Comparison of ENCODE assay signal across 18 cellular contexts in the genomic region with DNA sequence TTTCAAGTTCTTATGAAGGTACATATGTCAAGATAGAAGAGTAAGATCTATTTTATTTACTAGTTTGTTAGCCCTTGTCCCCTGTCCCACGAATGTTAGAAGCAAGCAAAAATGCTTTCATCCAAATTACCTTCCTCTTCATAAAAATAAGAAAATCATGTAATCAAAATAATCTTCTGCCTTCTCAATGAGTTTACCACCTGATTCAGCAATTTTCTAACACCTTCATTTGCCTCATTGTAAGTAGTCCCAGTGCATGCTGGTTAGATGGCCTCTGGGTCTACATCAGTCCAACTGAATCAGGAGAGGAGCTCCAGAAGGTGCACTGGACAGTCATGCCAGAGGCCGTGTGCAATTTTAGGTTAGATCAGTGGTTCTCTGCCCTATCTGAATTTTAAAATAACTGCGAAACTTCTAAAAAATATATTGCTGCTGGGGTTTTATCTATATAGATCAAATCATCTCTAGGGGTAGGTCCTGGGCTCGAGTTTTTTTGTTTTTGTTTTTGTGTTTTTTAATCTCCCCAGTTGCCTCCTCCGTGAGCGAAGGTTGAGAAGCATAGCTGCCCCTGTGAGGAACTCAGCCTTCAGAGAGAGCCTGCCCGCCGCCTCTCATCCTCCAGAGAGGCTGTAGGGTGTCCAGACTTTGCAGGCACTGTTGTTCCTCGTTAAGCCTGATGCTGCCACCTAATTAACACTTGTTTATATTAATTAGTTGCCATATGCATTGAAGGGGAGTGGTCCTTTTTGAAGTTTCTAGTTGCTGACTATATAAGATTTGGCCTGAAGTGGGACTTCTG. TPM values are rescaled to one million over a fixed set of nuclear protein-coding genes. Genes with fewer than 3 reads are reported as not detected.
A peak's percentile ranks its signal among the peaks of the same experiment; 100 is the strongest.
DNase-seq lines count a peak whose midpoint lies in the region; ATAC-seq, FAIRE-seq and TF ChIP-seq lines count a peak whose summit lies in the region.
"Had no signal": no experiment of that assay in that cellular context is flagged by ENCODE, and none has a peak within 500 bp of the region (broad histone marks: within the 10 kb centered on the region; RNA-seq: fewer than 3 reads in every experiment).

No MANE protein-coding gene starts in this region.

- no peaks in the 10 kb centered on the region for H4K20me1 ChIP-seq in PC-9 (ENCODE audit: insufficient read depth)

- H3K4me2 ChIP-seq in A549, result peak overlapping the region; percentile 96
- H3K4me2 ChIP-seq in PC-9, result peak overlapping the region; percentile 99

- no peaks in the 10 kb centered on the region for H3K36me3 Mint-ChIP-seq in neural crest cell (ENCODE audit: low read depth)

- H3K9me3 ChIP-seq in A549 (no peaks in the 10 kb centered on the region), PC-9 (ENCODE audit: insufficient read depth, low read depth) (no peaks in the 10 kb centered on the region)

- TF ChIP-seq CTCF in A549 (IDR thresholded peaks at IDR 0.05), result no peak
- no peak for TF ChIP-seq CTCF in PC-9 (conservative IDR thresholded peaks at IDR 0.05)
- no peak for TF ChIP-seq CTCF in foreskin keratinocyte (conservative IDR thresholded peaks at IDR 0.05)
- TF ChIP-seq CTCF in neural crest cell (conservative IDR thresholded peaks at IDR 0.05), result no peak

- intact Hi-C loops in PC-9 (cut with micrococcal nuclease; ENCODE audit: unreplicated experiment), result no loop called here

- whole genome bisulfite sequencing in A549 (ENCODE audit: missing lambda C conversion rate), result 86% methylated on average over 9 of the region's 9 CpGs

- no peak for FAIRE-seq in A549 (lab: Jason Lieb, UNC)
- FAIRE-seq: H54 had no signal

- no peak for TF ChIP-seq EP300 in A549 (IDR thresholded peaks at IDR 0.05)

- H3K9me2 ChIP-seq in PC-9 (ENCODE audit: insufficient read depth), result no peaks in the 10 kb centered on the region

- TF ChIP-seq POLR2A in A549 (IDR thresholded peaks at IDR 0.05; ENCODE audit: low read length), result no peak

- H3K27me3 ChIP-seq in PC-9 (ENCODE audit: insufficient read depth, low read depth), result no peaks in the 10 kb centered on the region
- no peaks in the 10 kb centered on the region for H3K27me3 ChIP-seq in foreskin keratinocyte

- H3K4me3 ChIP-seq in A549, result no peak overlapping the region; the same call in 2 of the 3 replicates
- peak overlapping the region; percentile 74; the same call in 1 of the 2 replicates for H3K4me3 ChIP-seq in PC-9

- POLR2A ChIA-PET in A549 (lab: Yijun Ruan, JAX), result no interaction called here
- POLR2A ChIA-PET in PC-9 (lab: Charles Lee; ENCODE audit: unreplicated experiment), result interaction anchor here (0.6 kb wide), 1 partner anchor 146 kb away, joined by 3 read pairs; the partner anchor contains the start of gene ZNRF3

- DNase-seq in A549 (ENCODE audit: low read depth in 1 of 2, low spot score in 1 of 2), result no peak
- DNase-seq in PC-9, result no peak
- no peak for DNase-seq in foreskin keratinocyte
- no peak for DNase-seq in neural crest cell (ENCODE audit: low read depth, low spot score)
- DNase-seq in 8988T, result no peak
- DNase-seq in SKM-1 treated with dmso at 0.1 percent for 144 hours (lab: John Stamatoyannopoulos, UW; ENCODE audit: unreplicated experiment), result no peak
- no peak for DNase-seq in NCI-H1436 (lab: John Stamatoyannopoulos, UW)
- DNase-seq: anterior cingulate cortex; COR-L47; effector memory CD4-positive, alpha-beta T cell; foreskin melanocyte; GDM1; NCI-H2029 treated with DMSO at 0.1 percent for 48 hours; NCI-H82; stimulated activated naive B cell treated with anti-CD40 and anti-IgM and Interleukin-4, amounts not matched to agents 10 μg/mL and 1 μg/mL and 100 μg/mL, for 72 hours had no signal

- H2AFZ ChIP-seq in PC-9, result no peak overlapping the region

- H3K4me3 Mint-ChIP-seq in neural crest cell, result peak overlapping the region; percentile 58

- H3K4me1 ChIP-seq in A549 (peaks cover 59% of the 10 kb centered on the region), PC-9 (replicated peaks; ENCODE audit: insufficient read depth) (peaks cover 46% of the 10 kb centered on the region), foreskin keratinocyte (peaks cover 19% of the 10 kb centered on the region)

- H3K79me2 ChIP-seq in PC-9 (ENCODE audit: low read depth), result peaks cover 22% of the 10 kb centered on the region; the same call in 1 of the 2 replicates

- H3F3A ChIP-seq in PC-9 (ENCODE audit: insufficient read depth, low read depth), result peaks cover 50% of the 10 kb centered on the region

- CTCF ChIA-PET in A549 (lab: Yijun Ruan, JAX) (interaction anchor here (0.7 to 2.5 kb wide), 2 partner anchors 11 to 174 kb away, joined by 3 to 19 read pairs; no protein-coding TSS in a partner anchor), PC-9 (lab: Charles Lee) (no interaction called here)

- no peaks in the 10 kb centered on the region for H3K27me3 Mint-ChIP-seq in neural crest cell (ENCODE audit: low read depth)

- BruUV-seq in PC-9 (replicated peaks; lab: Mats Ljungman, UMichigan), result TSS peak; percentile 44

- TF ChIP-seq RAD21 in A549 (conservative IDR thresholded peaks at IDR 0.05 in 1 of 2, IDR thresholded peaks at IDR 0.05 in 1 of 2), result no peak

- no peak for ATAC-seq in A549
- no peak for ATAC-seq in foreskin keratinocyte
- ATAC-seq in GM19452 (IDR thresholded peaks at IDR 0.05; ENCODE audit: unreplicated experiment), result no peak
- ATAC-seq: Right ventricle myocardium inferior; stimulated activated naive B cell treated with anti-CD40 and anti-IgM and Interleukin-4, amounts not matched to agents 10 μg/mL and 1 μg/mL and 100 μg/mL, for 72 hours had no signal

- no peak overlapping the region for H3K27ac Mint-ChIP-seq in neural crest cell (ENCODE audit: unreplicated experiment)
- H3K27ac Mint-ChIP-seq: stimulated activated naive B cell treated with anti-CD40 and anti-IgM and Interleukin-4, amounts not matched to agents 10 μg/mL and 1 μg/mL and 100 μg/mL, for 72 hours had no signal

- H3K9me3 Mint-ChIP-seq in neural crest cell, result no peaks in the 10 kb centered on the region
- H3K9me3 Mint-ChIP-seq: stimulated activated naive B cell treated with anti-CD40 and anti-IgM and Interleukin-4, amounts not matched to agents 10 μg/mL and 1 μg/mL and 100 μg/mL, for 72 hours had no signal

- peaks cover 56% of the 10 kb centered on the region for H3K4me1 Mint-ChIP-seq in neural crest cell

- H3K36me3 ChIP-seq in PC-9 (ENCODE audit: low read depth), result no peaks in the 10 kb centered on the region

- H3K27ac ChIP-seq in A549, result peak overlapping the region; percentile 97 to 100
- H3K27ac ChIP-seq in PC-9, result peak overlapping the region; percentile 93
- H3K27ac ChIP-seq in foreskin keratinocyte, result peak overlapping the region; percentile 55

TF ChIP-seq in A549, 52 proteins besides CTCF, POLR2A, EP300 and RAD21:
- TF ChIP-seq MAFK (IDR thresholded peaks at IDR 0.05; ENCODE audit: partially characterized antibody), result peak; percentile 82
- no peak for TF ChIP-seq CEBPB (IDR thresholded peaks at IDR 0.05)
- TF ChIP-seq SMC3 (IDR thresholded peaks at IDR 0.05), result no peak
- no peak for TF ChIP-seq HDAC2 (IDR thresholded peaks at IDR 0.05)
- TF ChIP-seq ZNF302 (CRISPR knock-in tag; IDR thresholded peaks at IDR 0.05), result no peak
- no peak for TF ChIP-seq MYC (IDR thresholded peaks at IDR 0.05; ENCODE audit: borderline replicate concordance, low read length)

RNA-seq across cellular contexts. Expression of gene C22orf31, which starts 32.2 kb away (rescaled TPM):
- polyA plus RNA-seq in A549 (2011; rRNA removed), result not detected in 2 replicates
- not detected in 2 replicates for polyA plus RNA-seq in A549 (2012; cell fraction: cytosol; rRNA removed)
- not detected in 2 replicates for polyA plus RNA-seq in A549 (2012; cell fraction: nucleus; rRNA removed)
- polyA plus RNA-seq in A549 (2017; fragmentation: RNase III; extraction: RNeasy Plus Mini Kit Qiagen cat#74134 plus additional on column Dnase treatment), result not detected in 3 replicates
- polyA minus RNA-seq in A549 (2011; rRNA and poly(A)+ RNA removed), result not detected in 2 replicates
- not detected in 2 replicates for total RNA-seq in PC-9 (2021)
- not detected in 2 replicates for total RNA-seq in foreskin keratinocyte
- not detected in 2 replicates for polyA plus RNA-seq in foreskin keratinocyte
- not detected in 2 replicates for total RNA-seq in neural crest cell
- total RNA-seq: Right ventricle myocardium inferior had no signal

RNA-seq across cellular contexts. Expression of gene KREMEN1, which starts 43.4 kb away (rescaled TPM):
- polyA plus RNA-seq in A549 (2011; rRNA removed) (1.7 and 2.4 TPM in 2 replicates), A549 (2017; fragmentation: RNase III; extraction: RNeasy Plus Mini Kit Qiagen cat#74134 plus additional on column Dnase treatment) (2.5 to 2.7 TPM (median 2.7 TPM) in 3 replicates), foreskin keratinocyte (8.1 and 10.6 TPM in 2 replicates)
- 1.5 and 2.4 TPM in 2 replicates for polyA plus RNA-seq in A549 (2012; cell fraction: cytosol; rRNA removed)
- 2.1 TPM in 2 replicates for polyA plus RNA-seq in A549 (2012; cell fraction: nucleus; rRNA removed)
- polyA minus RNA-seq in A549 (2011; rRNA and poly(A)+ RNA removed), result 3.7 and 4.5 TPM in 2 replicates
- total RNA-seq in PC-9 (2021) (4.6 and 6.1 TPM in 2 replicates), foreskin keratinocyte (19.3 and 24.0 TPM in 2 replicates), neural crest cell (3.9 and 4.9 TPM in 2 replicates)
